In genomic region chr22:29208879-29209623, GRCh38 we compare ENCODE assay signal across 18 cellular contexts. TPM values are rescaled to one million over a fixed set of nuclear protein-coding genes. Genes with fewer than 3 reads are reported as not detected.
DNase-seq lines count a peak whose midpoint lies in the region; ATAC-seq, FAIRE-seq and TF ChIP-seq lines count a peak whose summit lies in the region.
"Had no signal": no experiment of that assay in that cellular context is flagged by ENCODE, and none has a peak within 500 bp of the region (broad histone marks: within the 10 kb centered on the region; RNA-seq: fewer than 3 reads in every experiment).

No MANE protein-coding gene starts in this region.

- TF ChIP-seq CTCF in right atrium auricular region (IDR thresholded peaks at IDR 0.05) (no peak), transverse colon (IDR thresholded peaks at IDR 0.05) (no peak)

- no peak for TF ChIP-seq EP300 in transverse colon (IDR thresholded peaks at IDR 0.05; ENCODE audit: low read depth)

- intact Hi-C loops in left ventricle myocardium superior (cut with micrococcal nuclease), result no loop called here
- intact Hi-C loops in transverse colon (cut with DNase I; ENCODE audit: low total_unique reads), result no loop called here

- TF ChIP-seq POLR2A in transverse colon (IDR thresholded peaks at IDR 0.05) (no peak), H54 (IDR thresholded peaks at IDR 0.05; ENCODE audit: low read depth, low read length) (no peak)

- in situ Hi-C loops in transverse colon (cut with MboI; ENCODE audit: low pct_ligation_motif_present in 1 of 4, low pct_unique_long_range_greater_than_20kb in 1 of 4, low sequenced_read_pairs in 3 of 4), result no loop called here

- FAIRE-seq in H54 (lab: Jason Lieb, UNC), result no peak
- FAIRE-seq: astrocyte, small intestine had no signal

- peak; percentile 50 for DNase-seq in left ventricle myocardium superior
- DNase-seq in right atrium auricular region (ENCODE audit: low spot score), result no peak
- DNase-seq in OCI-M1 (lab: John Stamatoyannopoulos, UW), result peak; percentile 72
- DNase-seq in left kidney (ENCODE audit: low read depth, low spot score), result peak; percentile 93
- peak; percentile 20 for DNase-seq in transverse colon
- no peak for DNase-seq in NCI-H748 (lab: John Stamatoyannopoulos, UW; ENCODE audit: unreplicated experiment)
- DNase-seq in H54 (ENCODE audit: insufficient read length, low spot score), result no peak
- DNase-seq: ACHN; activated CD8-positive, alpha-beta T cell treated with anti-CD3 and anti-CD28 coated beads for 36 hours; activated effector memory CD4-positive, alpha-beta T cell treated with Interleukin-2 at 50 U/mL for 16 hours; lower lobe of right lung; NCI-H1105; NCI-H446 treated with DMSO at 0.1 percent for 48 hours; small intestine had no signal

- H3K27me3 ChIP-seq in right atrium auricular region (no peaks in the 10 kb centered on the region), transverse colon (peaks cover 26% of the 10 kb centered on the region)

- ATAC-seq in left ventricle myocardium superior (no peak), HG02610 (IDR thresholded peaks at IDR 0.05; ENCODE audit: unreplicated experiment) (no peak)
- ATAC-seq: activated CD8-positive, alpha-beta T cell treated with anti-CD3 and anti-CD28 coated beads for 36 hours; lower lobe of right lung; Panc1 had no signal

- H3K4me3 ChIP-seq in right atrium auricular region, result no peak overlapping the region
- H3K4me3 ChIP-seq in transverse colon, result no peak overlapping the region
- H3K4me3 ChIP-seq: lower lobe of right lung had no signal

- WGBS in transverse colon (ENCODE audit: low coverage in 1 of 2), 2 donors, result 43 to 70% methylated on average over 11 to 16 of the region's 17 CpGs

- H3K4me1 ChIP-seq in right atrium auricular region (peaks cover 0 to 12% of the 10 kb centered on the region in 2 donors), transverse colon (peaks cover 0 to 11% (median 7%) of the 10 kb centered on the region in 4 donors)

- H3K9me3 ChIP-seq in right atrium auricular region, result no peaks in the 10 kb centered on the region
- no peaks in the 10 kb centered on the region for H3K9me3 ChIP-seq in transverse colon
- H3K9me3 ChIP-seq: lower lobe of right lung, neutrophil had no signal

- no peak overlapping the region for H3K27ac ChIP-seq in right atrium auricular region
- H3K27ac ChIP-seq in transverse colon, result no peak overlapping the region
- H3K27ac ChIP-seq: lower lobe of right lung, neutrophil had no signal

- no peaks in the 10 kb centered on the region for H3K36me3 ChIP-seq in right atrium auricular region
- H3K36me3 ChIP-seq in transverse colon, result no peaks in the 10 kb centered on the region
- H3K36me3 ChIP-seq: lower lobe of right lung, neutrophil had no signal

RNA-seq across cellular contexts. Expression of gene EMID1, which starts 3.4 kb away (rescaled TPM):
- 0.40 TPM for total RNA-seq in left ventricle myocardium superior
- under 1 TPM; 0.33 to 0.51 TPM for total RNA-seq in right atrium auricular region
- total RNA-seq in transverse colon, result 10 to 100 TPM in 1 of 4 donors, 1 to 10 TPM in 1, under 1 TPM in 1, not detected in 1; 0.68 to 53.9 (median 1.9) TPM

RNA-seq across cellular contexts. Expression of gene RHBDD3, which starts 58.7 kb away (rescaled TPM):
- 16.6 TPM for total RNA-seq in left ventricle myocardium superior
- total RNA-seq in right atrium auricular region, result 10 to 100 TPM; 16.5 to 23.4 TPM
- 100 to 1,000 TPM in 1 of 4 donors, 10 to 100 TPM in 3; 20.9 to 131 (median 31.5) TPM for total RNA-seq in transverse colon

RNA-seq across cellular contexts. Expression of gene EWSR1, which starts 59.0 kb away (rescaled TPM):
- total RNA-seq in left ventricle myocardium superior (121 TPM), right atrium auricular region (100 to 1,000 TPM; 153 to 179 TPM), transverse colon (100 to 1,000 TPM; 196 to 318 (median 205) TPM)

Comparison
In these comparisons a context has a peak if more than half of its experiments do, and no peak if none do; other contexts are left out.
1. DNase-seq: peak in left ventricle myocardium superior (single experiment), OCI-M1 (single experiment), left kidney (single experiment) and transverse colon (single experiment); none in right atrium auricular region (single experiment), NCI-H748 (single experiment) and H54 (single experiment).